ENCODE assay signal across 8 cellular contexts in the genomic region with DNA sequence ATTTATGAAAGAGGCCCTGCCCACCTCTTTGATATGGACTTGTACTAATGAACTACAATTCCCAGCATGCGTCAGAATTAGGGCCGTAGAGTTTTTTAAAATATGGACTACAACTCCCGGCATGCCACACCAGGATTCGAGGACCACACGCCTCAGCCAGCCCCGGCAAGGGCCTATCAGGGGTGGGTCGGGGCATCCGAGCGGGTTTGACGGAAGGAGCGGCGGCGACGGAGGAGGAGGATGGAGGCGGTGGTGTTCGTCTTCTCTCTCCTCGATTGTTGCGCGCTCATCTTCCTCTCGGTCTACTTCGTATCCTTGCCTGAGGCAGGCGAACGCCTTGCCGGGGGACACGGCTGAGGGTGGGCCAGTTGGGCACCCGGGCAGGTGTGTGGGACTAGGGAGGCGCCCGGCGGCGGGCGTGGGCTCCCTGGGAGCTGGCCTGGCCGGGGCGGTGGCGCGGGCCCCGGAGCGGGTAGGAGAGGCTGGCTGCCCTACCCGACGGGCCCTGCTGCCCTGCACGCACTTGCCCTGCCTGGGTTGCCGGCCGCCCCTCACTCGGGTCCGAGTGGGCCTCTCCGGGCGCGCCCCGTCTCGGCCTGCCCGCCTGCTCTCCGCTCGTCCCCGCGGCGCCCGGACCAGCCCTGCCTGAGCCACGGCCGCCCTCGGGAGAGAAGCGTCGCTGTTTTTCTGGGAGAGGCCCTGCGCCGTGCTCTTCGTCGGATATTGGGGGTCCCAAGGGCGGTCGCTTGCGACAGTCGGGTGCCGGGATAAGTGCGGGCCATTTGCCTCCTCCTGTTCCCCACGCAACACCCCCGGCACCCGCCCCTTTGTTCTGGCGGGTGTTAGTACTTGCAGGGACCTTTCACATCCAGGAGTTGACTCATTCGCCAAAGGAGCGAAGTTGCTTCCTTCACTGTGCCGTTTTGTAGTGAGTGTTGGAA. TPM values are rescaled to one million over a fixed set of nuclear protein-coding genes. Genes with fewer than 3 reads are reported as not detected.
DNase-seq lines count a peak whose midpoint lies in the region; ATAC-seq and TF ChIP-seq lines count a peak whose summit lies in the region.

TSS of gene CNIH4 (plus strand) at position 195 of the 941 bp plus-strand sequence. CDS start at position 241, 46 bp downstream.

- peaks cover 20% of the 10 kb centered on the region for H3K4me1 Mint-ChIP-seq in WTC11
- H3K4me1 Mint-ChIP-seq in immature natural killer cell = peaks cover 43 to 61% of the 10 kb centered on the region in 2 donors

- ATAC-seq in GM18907 (IDR thresholded peaks at IDR 0.05; ENCODE audit: unreplicated experiment) = peak; percentile 99
- peak; percentile 99 for ATAC-seq in HG03159 (IDR thresholded peaks at IDR 0.05; ENCODE audit: unreplicated experiment)
- peak; percentile 98 for ATAC-seq in WTC11

- CTCF ChIA-PET in AG04449 (lab: Yijun Ruan, JAX) = interaction anchor here (0.5 to 1.7 kb wide), 4 partner anchors 22 to 510 kb away, joined by 3 to 8 read pairs (median 5); no protein-coding TSS in a partner anchor
- CTCF ChIA-PET in WTC11 (lab: Charles Lee) = no interaction called here

- POLR2A ChIA-PET in AG04449 (lab: Yijun Ruan, JAX) = interaction anchor here (0.6 kb wide), 1 partner anchor 27 kb away, joined by 3 read pairs; no protein-coding TSS in a partner anchor
- POLR2A ChIA-PET in WTC11 (lab: Charles Lee) = interaction anchor here (1.2 kb wide), 1 partner anchor 10 kb away, joined by 3 read pairs; no protein-coding TSS in a partner anchor

- H3K4me3 Mint-ChIP-seq in WTC11 (peak within 1 kb of the TSS; percentile 88), immature natural killer cell (peak within 1 kb of the TSS; percentile 90 to 96 (median 94))

- TF ChIP-seq CTCF in AG04449 (IDR thresholded peaks at IDR 0.05; ENCODE audit: insufficient read depth, low read length, missing control alignments) = no peak
- no peak for TF ChIP-seq CTCF in WTC11 (IDR thresholded peaks at IDR 0.05)
- no peak for TF ChIP-seq CTCF in cardiac fibroblast (IDR thresholded peaks at IDR 0.05; ENCODE audit: low read depth, low read length)

- H3K9me3 Mint-ChIP-seq in WTC11 = peaks cover 6% of the 10 kb centered on the region
- H3K9me3 Mint-ChIP-seq in immature natural killer cell = no peaks in the 10 kb centered on the region

- H3K27ac Mint-ChIP-seq in WTC11 = peak within 1 kb of the TSS; percentile 83
- peak within 1 kb of the TSS; percentile 76 to 95 (median 92) for H3K27ac Mint-ChIP-seq in immature natural killer cell

- peak; percentile 79 for DNase-seq in AG04449 (ENCODE audit: low read depth, low spot score)
- DNase-seq in NCI-H2227 treated with DMSO at 0.1 percent for 48 hours (lab: John Stamatoyannopoulos, UW) = peak; percentile 90
- peak; percentile 91 for DNase-seq in WTC11 (ENCODE audit: low spot score)
- peak; percentile 95 to 97 for DNase-seq in cardiac fibroblast (ENCODE audit: low read depth in 2 of 2)
- peak; percentile 90 to 91 (median 90) for DNase-seq in immature natural killer cell
- peak; percentile 85 for DNase-seq in smooth muscle cell of the brain vasculature (ENCODE audit: low read depth, low spot score)

- peaks cover 3% of the 10 kb centered on the region for H3K36me3 Mint-ChIP-seq in WTC11
- H3K36me3 Mint-ChIP-seq in immature natural killer cell = no peaks in the 10 kb centered on the region

- no peaks in the 10 kb centered on the region for H3K27me3 Mint-ChIP-seq in WTC11 (ENCODE audit: low read depth)
- peaks cover 0 to 2% (median 0%) of the 10 kb centered on the region in 3 donors for H3K27me3 Mint-ChIP-seq in immature natural killer cell (ENCODE audit: low read depth in 3 of 3)

- peak within 1 kb of the TSS; percentile 89 for H3K4me3 ChIP-seq in AG04449 (ENCODE audit: low read depth, low read length)
- peak within 1 kb of the TSS; percentile 72 to 87 for H3K4me3 ChIP-seq in cardiac fibroblast (replicated peaks in 1 of 2; ENCODE audit: low read depth in 2 of 2, low read length in 2 of 2)

TF ChIP-seq in WTC11, 78 proteins besides CTCF, POLR2A, EP300 and RAD21 (continues in another document):
- TF ChIP-seq AR (CRISPR knock-in tag; IDR thresholded peaks at IDR 0.05) = no peak
- peak; percentile 38 for TF ChIP-seq MYBL2 (CRISPR knock-in tag; IDR thresholded peaks at IDR 0.05)
- TF ChIP-seq FOXP1 (CRISPR knock-in tag; IDR thresholded peaks at IDR 0.05; ENCODE audit: borderline replicate concordance) = peak; percentile 90
- peak; percentile 38; the same call in 1 of the 2 replicates for TF ChIP-seq MAX (CRISPR knock-in tag; IDR thresholded peaks at IDR 0.05)
- no peak for TF ChIP-seq ZBTB21 (CRISPR knock-in tag; IDR thresholded peaks at IDR 0.05; ENCODE audit: borderline replicate concordance)
- peak; percentile 59; the same call in 1 of the 2 replicates for TF ChIP-seq FOXK1 (CRISPR knock-in tag; IDR thresholded peaks at IDR 0.05)
- no peak for TF ChIP-seq ZNF416 (CRISPR knock-in tag; IDR thresholded peaks at IDR 0.05)
- peak; percentile 50; the same call in 1 of the 2 replicates for TF ChIP-seq USF1 (CRISPR knock-in tag; IDR thresholded peaks at IDR 0.05)
- TF ChIP-seq FOXP4 (CRISPR knock-in tag; IDR thresholded peaks at IDR 0.05) = peak; percentile 79; the same call in 1 of the 2 replicates
- no peak for TF ChIP-seq EMX1 (CRISPR knock-in tag; IDR thresholded peaks at IDR 0.05)
- no peak for TF ChIP-seq CREM (CRISPR knock-in tag; IDR thresholded peaks at IDR 0.05)
- peak; percentile 60; the same call in 1 of the 2 replicates for TF ChIP-seq KAT7 (CRISPR knock-in tag; IDR thresholded peaks at IDR 0.05; ENCODE audit: borderline replicate concordance)

RNA-seq across cellular contexts. Expression of gene CNIH4, which starts in this region (rescaled TPM):
- 64.3 to 77.8 TPM (median 66.0 TPM) in 3 replicates for total RNA-seq in WTC11 (2021)
- 10 to 100 TPM; 36.4 to 51.2 (median 49.1) TPM for polyA plus RNA-seq in immature natural killer cell

Comparison
In these comparisons a context has a peak if more than half of its experiments do, and no peak if none do; other contexts are left out.
1. Peak in every context shown above with its lines: DNase-seq, ATAC-seq and H3K4me3 ChIP-seq.